In the genomic region with DNA sequence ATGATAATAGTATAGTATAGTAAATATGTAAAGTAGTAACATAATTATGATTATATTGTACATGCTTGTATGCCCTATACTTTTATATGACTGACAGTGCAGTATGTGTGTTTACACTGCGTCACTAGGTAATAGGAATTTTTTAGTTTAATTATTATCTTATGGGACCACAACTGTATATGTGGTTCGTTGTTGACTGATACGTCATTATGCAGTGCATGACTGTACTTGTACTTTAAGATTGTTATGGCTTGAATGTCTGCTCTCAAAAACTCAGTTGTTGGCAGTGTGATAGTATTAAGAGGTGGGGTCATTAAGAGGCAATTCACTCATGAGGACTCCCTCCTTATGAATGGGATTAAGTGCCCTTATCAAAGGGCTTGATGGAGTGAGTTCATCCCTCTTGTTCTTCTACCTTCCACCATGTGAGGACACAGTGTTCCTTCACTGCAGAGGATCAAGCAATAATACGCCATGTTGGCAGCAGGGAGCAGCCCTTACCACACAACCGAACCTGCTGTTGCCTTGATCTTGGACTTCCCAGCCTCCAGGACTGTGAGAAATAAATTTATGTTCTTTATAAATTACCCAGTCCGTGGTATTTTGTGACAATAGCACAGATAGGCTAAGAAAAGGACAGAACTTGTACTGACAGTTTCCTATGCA, we compare ENCODE assay signal across 23 cellular contexts.
DNase-seq lines count a peak whose midpoint lies in the region; ATAC-seq, FAIRE-seq and TF ChIP-seq lines count a peak whose summit lies in the region.
"Had no signal": no experiment of that assay in that cellular context is flagged by ENCODE, and none has a peak within 500 bp of the region (broad histone marks: within the 10 kb centered on the region; RNA-seq: fewer than 3 reads in every experiment).

No MANE protein-coding gene starts in this region.

- WGBS in HepG2 (ENCODE audit: low lambda C conversion rate) = 8% methylated on average over 6 of the region's 6 CpGs
- 75% methylated on average over 6 of the region's 6 CpGs for WGBS in right lobe of liver (ENCODE audit: insufficient coverage, low coverage, low lambda C conversion rate, missing lambda C conversion rate)

- H3K27ac ChIP-seq in HepG2 (ENCODE audit: extremely low read length, insufficient read depth, low read length) (no peak overlapping the region), right lobe of liver (no peak overlapping the region), epithelial cell of prostate (no peak overlapping the region)
- H3K27ac ChIP-seq: 22Rv1; A549; BLaER1 treated with 17β-estradiol and CSF1 and Interleukin-3, amounts not matched to agents 10 nM and 100 nM had no signal

- TF ChIP-seq POLR2A in HepG2 (IDR thresholded peaks at IDR 0.05; ENCODE audit: insufficient read depth in 1 of 2, low read depth in 2 of 2, low read length in 2 of 2) = no peak
- TF ChIP-seq POLR2A in right lobe of liver (IDR thresholded peaks at IDR 0.05) = no peak

- TF ChIP-seq CTCF in HepG2 (CRISPR knock-in tag; IDR thresholded peaks at IDR 0.05) = no peak
- no peak for TF ChIP-seq CTCF in right lobe of liver (IDR thresholded peaks at IDR 0.05)
- no peak for TF ChIP-seq CTCF in BE2C (IDR thresholded peaks at IDR 0.05; ENCODE audit: low read depth, low read length)

- H2AFZ ChIP-seq in HepG2 (ENCODE audit: low read length) = no peak overlapping the region
- H2AFZ ChIP-seq: GM23338 had no signal

- H3K27me3 ChIP-seq in HepG2 (ENCODE audit: control insufficient read depth in 1 of 2, insufficient read depth in 2 of 2, low read length in 2 of 2) = no peaks in the 10 kb centered on the region
- H3K27me3 ChIP-seq in right lobe of liver = no peaks in the 10 kb centered on the region
- H3K27me3 ChIP-seq in BE2C = no peaks in the 10 kb centered on the region
- H3K27me3 ChIP-seq: BLaER1 treated with 17β-estradiol and CSF1 and Interleukin-3, amounts not matched to agents 10 nM and 100 nM had no signal

- no peaks in the 10 kb centered on the region for H3K4me1 ChIP-seq in HepG2 (ENCODE audit: insufficient read depth, low read length)
- H3K4me1 ChIP-seq in right lobe of liver = no peaks in the 10 kb centered on the region
- peaks cover 9% of the 10 kb centered on the region; the same call in 1 of the 2 replicates for H3K4me1 ChIP-seq in BE2C
- H3K4me1 ChIP-seq: A549 had no signal

- ATAC-seq in HepG2 = no peak
- ATAC-seq in right lobe of liver = no peak
- ATAC-seq in HG02763 (IDR thresholded peaks at IDR 0.05; ENCODE audit: unreplicated experiment) = no peak
- ATAC-seq: A549; CD8-positive, alpha-beta T cell; GM23338 had no signal

- H3K9ac ChIP-seq in HepG2 (ENCODE audit: insufficient read depth, low read depth, low read length) = no peak overlapping the region
- H3K9ac ChIP-seq: BLaER1 treated with 17β-estradiol and CSF1 and Interleukin-3, amounts not matched to agents 10 nM and 100 nM had no signal

- no peak for FAIRE-seq in HepG2 (lab: Jason Lieb, UNC)
- FAIRE-seq in urothelium cell line (lab: Jason Lieb, UNC) = peak; percentile 44
- FAIRE-seq: A549, GM12892, GM18507, H54, HTR-8/SVneo had no signal

- no peaks in the 10 kb centered on the region for H4K20me1 ChIP-seq in HepG2 (ENCODE audit: insufficient read depth, low read length)
- H4K20me1 ChIP-seq: BLaER1 treated with 17β-estradiol and CSF1 and Interleukin-3, amounts not matched to agents 10 nM and 100 nM had no signal

- TF ChIP-seq RAD21 in HepG2 (CRISPR knock-in tag; IDR thresholded peaks at IDR 0.05) = no peak

- H3K4me3 ChIP-seq in HepG2 (replicated peaks in 1 of 3; ENCODE audit: insufficient read depth in 1 of 3, low read depth in 2 of 3, low read length in 3 of 3) (no peak overlapping the region), right lobe of liver (no peak overlapping the region), BE2C (ENCODE audit: low read depth, low read length) (no peak overlapping the region)
- H3K4me3 ChIP-seq: A549; BLaER1 treated with 17β-estradiol and CSF1 and Interleukin-3, amounts not matched to agents 10 nM and 100 nM; GM23338 had no signal

- no peak for TF ChIP-seq EP300 in HepG2 (IDR thresholded peaks at IDR 0.05; ENCODE audit: low read depth in 2 of 2, low read length in 2 of 2)
- no peak for TF ChIP-seq EP300 in HepG2 (CRISPR knock-in tag; IDR thresholded peaks at IDR 0.05; ENCODE audit: borderline replicate concordance)

- H3K4me2 ChIP-seq in HepG2 (ENCODE audit: low read depth, low read length) = no peak overlapping the region
- H3K4me2 ChIP-seq: A549; BLaER1 treated with 17β-estradiol and CSF1 and Interleukin-3, amounts not matched to agents 10 nM and 100 nM; GM23338 had no signal

- no peaks in the 10 kb centered on the region for H3K79me2 ChIP-seq in HepG2 (ENCODE audit: insufficient read depth, low read length)

- intact Hi-C loops in HepG2 (cut with micrococcal nuclease; ENCODE audit: unreplicated experiment) = no loop called here
- intact Hi-C loops in right lobe of liver (cut with DNase I) = no loop called here

- CTCF ChIA-PET in HepG2 (lab: Yijun Ruan, JAX; ENCODE audit: low intra/inter-chr PET ratio, low total read pairs) = no interaction called here

- no peaks in the 10 kb centered on the region for H3K36me3 ChIP-seq in HepG2 (replicated peaks in 1 of 2; ENCODE audit: control insufficient read depth in 1 of 2, insufficient read depth in 2 of 2, low read length in 2 of 2)
- H3K36me3 ChIP-seq in right lobe of liver = no peaks in the 10 kb centered on the region
- no peaks in the 10 kb centered on the region for H3K36me3 ChIP-seq in BE2C
- H3K36me3 ChIP-seq: BLaER1 treated with 17β-estradiol and CSF1 and Interleukin-3, amounts not matched to agents 10 nM and 100 nM had no signal

- H3K9me3 ChIP-seq in HepG2 (ENCODE audit: low read length) (no peaks in the 10 kb centered on the region), right lobe of liver (no peaks in the 10 kb centered on the region), BE2C (no peaks in the 10 kb centered on the region)
- H3K9me3 ChIP-seq: A549 had no signal

- POLR2A ChIA-PET in HepG2 (lab: Yijun Ruan, JAX) = no interaction called here

- in situ Hi-C loops in HepG2 (cut with HindIII; ENCODE audit: extremely low pct_ligation_motif_present, low pct_unique_long_range_greater_than_20kb) = no loop called here

- no TSS peak for BruUV-seq in HepG2 (replicated peaks; lab: Mats Ljungman, UMichigan)

- DNase-seq in NCI-H1105 treated with DMSO at 0.1 percent for 48 hours (lab: John Stamatoyannopoulos, UW) (peak; percentile 34), NCI-H1105 (lab: John Stamatoyannopoulos, UW) (no peak), HepG2 (ENCODE audit: low spot score) (no peak), right lobe of liver (no peak), epithelial cell of prostate (ENCODE audit: low read depth, low spot score) (peak; percentile 18), urothelium cell line (ENCODE audit: low spot score) (no peak), BE2C (no peak)
- DNase-seq: AML-193; CD8-positive, alpha-beta T cell; COR-L47; DMS 273 treated with DMSO at 0.1 percent for 48 hours; DMS53; GDM1; HCEC 1CT had no signal

TF ChIP-seq in HepG2, 621 proteins besides CTCF, POLR2A, EP300 and RAD21:
- TF ChIP-seq ZNF17 (CRISPR knock-in tag; IDR thresholded peaks at IDR 0.05) (no peak), ZSCAN12 (CRISPR knock-in tag; IDR thresholded peaks at IDR 0.05) (no peak), CREB1 (IDR thresholded peaks at IDR 0.05) (peak; percentile 71), CREB1 (CRISPR knock-in tag; IDR thresholded peaks at IDR 0.05) (no peak), ZNF564 (CRISPR knock-in tag; IDR thresholded peaks at IDR 0.05) (peak; percentile 42; the same call in 1 of the 2 replicates), NR3C1 (CRISPR knock-in tag; IDR thresholded peaks at IDR 0.05) (no peak), ATF7-NPFF (CRISPR knock-in tag; IDR thresholded peaks at IDR 0.05; ENCODE audit: low read depth) (no peak), IRX3 (CRISPR knock-in tag; IDR thresholded peaks at IDR 0.05; ENCODE audit: borderline replicate concordance, low read depth) (no peak)

Comparison
In these comparisons a context has a peak if more than half of its experiments do, and no peak if none do; other contexts are left out.
1. DNase-seq: peak in NCI-H1105 treated with DMSO at 0.1 percent for 48 hours (single experiment) and epithelial cell of prostate (single experiment); none in NCI-H1105 (single experiment), HepG2 (single experiment), right lobe of liver (0 of 3), urothelium cell line (single experiment) and BE2C (single experiment).